In genomic region chr15:51335538-51335961, GRCh38 we compare ENCODE assay signal across 11 cellular contexts. TPM values are rescaled to one million over a fixed set of nuclear protein-coding genes. Genes with fewer than 3 reads are reported as not detected.
DNase-seq lines count a peak whose midpoint lies in the region; ATAC-seq and TF ChIP-seq lines count a peak whose summit lies in the region.
"Had no signal": no experiment of that assay in that cellular context is flagged by ENCODE, and none has a peak within 500 bp of the region (broad histone marks: within the 10 kb centered on the region; RNA-seq: fewer than 3 reads in every experiment).

No MANE protein-coding gene starts in this region.

- no peak overlapping the region for H3K27ac ChIP-seq in breast epithelium
- H3K27ac ChIP-seq: SJSA1 had no signal

- peaks cover 13 to 29% (median 24%) of the 10 kb centered on the region in 3 donors for H3K4me1 Mint-ChIP-seq in IgD-negative memory B cell

- peak; percentile 88 for ATAC-seq in GM18867 (IDR thresholded peaks at IDR 0.05; ENCODE audit: unreplicated experiment)
- ATAC-seq in GM21825 (IDR thresholded peaks at IDR 0.05; ENCODE audit: unreplicated experiment), result peak; percentile 76
- ATAC-seq in SK-N-SH treated with all-trans-retinoic acid at 6 μM for 48 hours, result no peak

- H3K9me3 Mint-ChIP-seq in IgD-negative memory B cell, result peaks cover 0 to 4% (median 0%) of the 10 kb centered on the region in 3 donors

- H3K36me3 Mint-ChIP-seq in IgD-negative memory B cell, result no peaks in the 10 kb centered on the region

- peak overlapping the region; percentile 16 to 63 (median 48) for H3K4me3 Mint-ChIP-seq in IgD-negative memory B cell

- H3K36me3 ChIP-seq in breast epithelium, result no peaks in the 10 kb centered on the region
- H3K36me3 ChIP-seq: SJSA1 had no signal

- H3K27ac Mint-ChIP-seq in IgD-negative memory B cell, result peak overlapping the region in 2 of 3 donors; percentile 4 to 76

- H3K9me3 ChIP-seq in breast epithelium, result no peaks in the 10 kb centered on the region
- H3K9me3 ChIP-seq: SJSA1 had no signal

- DNase-seq in islet precursor cell (peak; percentile 24), NCI-H1048 (lab: John Stamatoyannopoulos, UW) (no peak), NCI-H524 treated with DMSO at 0.1 percent for 48 hours (lab: John Stamatoyannopoulos, UW) (no peak), breast epithelium (ENCODE audit: low spot score in 2 of 2) (no peak)
- DNase-seq: NCI-H2081 had no signal

- H3K27me3 Mint-ChIP-seq in IgD-negative memory B cell, result peaks cover 3% of the 10 kb centered on the region

- no peak overlapping the region for H3K4me3 ChIP-seq in breast epithelium
- H3K4me3 ChIP-seq: lung, SJSA1 had no signal

- TF ChIP-seq CTCF in breast epithelium (IDR thresholded peaks at IDR 0.05), result no peak

- no peak for TF ChIP-seq POLR2A in breast epithelium (IDR thresholded peaks at IDR 0.05)

- H3K27me3 ChIP-seq in breast epithelium, result no peaks in the 10 kb centered on the region
- H3K27me3 ChIP-seq: SJSA1 had no signal

- no peaks in the 10 kb centered on the region for H3K4me1 ChIP-seq in breast epithelium
- H3K4me1 ChIP-seq: SJSA1 had no signal

- intact Hi-C loops in breast epithelium (cut with DNase I; ENCODE audit: low total_unique reads), result no loop called here

TF ChIP-seq in SK-N-SH treated with all-trans-retinoic acid at 6 μM for 48 hours, 23 proteins besides CTCF, POLR2A, EP300 and RAD21:
- no peak for TF ChIP-seq ZNF8 (CRISPR knock-in tag; IDR thresholded peaks at IDR 0.05)
- no peak for TF ChIP-seq ZFP3 (CRISPR knock-in tag; IDR thresholded peaks at IDR 0.05)
TF ChIP-seq in SK-N-SH treated with all-trans-retinoic acid at 6 μM for 48 hours: peak in this region for 0.

RNA-seq across cellular contexts. Expression of gene CYP19A1, which starts 2.8 kb away (rescaled TPM):
- polyA plus RNA-seq in IgD-negative memory B cell, result not detected
- 10 to 100 TPM in 1 of 3 donors, 1 to 10 TPM in 2; 1.0 to 24.9 (median 6.9) TPM for total RNA-seq in breast epithelium
- total RNA-seq: SJSA1 had no signal

RNA-seq across cellular contexts. Expression of gene GLDN, which starts 5.9 kb away (rescaled TPM):
- polyA plus RNA-seq in IgD-negative memory B cell, result not detected
- total RNA-seq in breast epithelium, result 10 to 100 TPM in 2 of 3 donors, 1 to 10 TPM in 1; 7.3 to 67.2 (median 10.8) TPM
